17 cellular contexts compared by ENCODE assay signal in the genomic region with DNA sequence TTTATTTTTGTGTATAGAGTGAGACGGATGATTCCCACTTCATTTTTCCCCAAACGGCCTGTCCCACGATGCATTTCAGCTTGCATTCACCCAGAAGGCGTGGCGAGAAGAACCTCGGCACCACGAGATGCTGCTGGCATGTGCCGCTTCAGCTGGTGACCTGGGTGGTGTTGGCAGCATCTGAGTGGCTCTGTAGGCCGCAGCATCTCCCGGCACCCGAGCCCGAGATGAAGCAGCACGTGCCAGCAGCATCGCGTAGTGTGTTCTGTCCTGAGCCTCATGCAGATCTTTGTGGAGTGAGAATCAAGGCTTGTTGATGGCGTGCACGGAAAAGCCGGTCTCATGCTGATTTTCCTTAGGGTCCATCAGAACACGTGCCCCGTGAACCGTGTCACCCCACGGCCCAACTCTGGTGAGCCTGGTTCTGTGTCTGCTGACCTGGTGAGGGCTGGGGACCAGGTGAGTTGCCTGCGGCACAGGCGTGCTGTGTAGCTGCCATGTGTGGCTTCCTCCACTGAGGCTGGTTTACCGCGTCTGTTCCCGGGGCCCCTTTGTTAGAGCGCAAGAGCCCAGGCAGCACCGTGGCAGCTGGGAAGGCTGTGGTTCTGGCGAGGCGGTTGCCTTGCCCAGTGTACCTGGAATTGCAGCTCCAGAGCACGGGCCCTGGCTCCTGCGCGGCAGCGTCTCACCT. TPM values are rescaled to one million over a fixed set of nuclear protein-coding genes. Genes with fewer than 3 reads are reported as not detected.
A peak's percentile ranks its signal among the peaks of the same experiment; 100 is the strongest.
DNase-seq lines count a peak whose midpoint lies in the region; ATAC-seq, FAIRE-seq and TF ChIP-seq lines count a peak whose summit lies in the region.
"Had no signal": no experiment of that assay in that cellular context is flagged by ENCODE, and none has a peak within 500 bp of the region (broad histone marks: within the 10 kb centered on the region; RNA-seq: fewer than 3 reads in every experiment).

No MANE protein-coding gene starts in this region.

- no peak for TF ChIP-seq RAD21 in IMR-90 (IDR thresholded peaks at IDR 0.05; ENCODE audit: low read length)

- CTCF ChIA-PET in IMR-90 (lab: Yijun Ruan, JAX), result interaction anchor here (1.1 kb wide), 1 partner anchor 172 kb away, joined by 3 read pairs; no protein-coding TSS in a partner anchor

- H4K91ac ChIP-seq in IMR-90 (ENCODE audit: insufficient read depth, low read depth, low read length), result no peak overlapping the region; the same call in 1 of the 2 replicates

- DNase-seq in IMR-90, result no peak
- DNase-seq in coronary artery (ENCODE audit: low spot score), result no peak
- peak; percentile 16 to 55 (median 49) for DNase-seq in right cardiac atrium
- DNase-seq in spleen, result peak; percentile 71
- no peak for DNase-seq in C1 segment of cervical spinal cord (lab: John Stamatoyannopoulos, UW)
- DNase-seq in GM19239 (ENCODE audit: insufficient read length, low spot score), result no peak
- no peak for DNase-seq in ascending aorta (ENCODE audit: low spot score in 2 of 2)
- DNase-seq: EL, KG1, NCI-H1092 treated with DMSO at 0.1 percent for 48 hours, NCI-H1694, NCI-H2107, NCI-H446 treated with DMSO at 0.1 percent for 48 hours, NCI-H774, SIG-M5 had no signal

- H3K4me1 ChIP-seq in IMR-90 (ENCODE audit: control insufficient read depth, insufficient read depth, low read length), result peaks cover 18% of the 10 kb centered on the region
- H3K4me1 ChIP-seq in right cardiac atrium (ENCODE audit: control insufficient read depth, insufficient read depth, low read length), result peaks cover 18% of the 10 kb centered on the region
- H3K4me1 ChIP-seq in spleen, result peaks cover 0 to 93% (median 30%) of the 10 kb centered on the region in 6 donors
- H3K4me1 ChIP-seq in ascending aorta, result peaks cover 33 to 58% of the 10 kb centered on the region in 2 donors

- H3K18ac ChIP-seq in IMR-90 (ENCODE audit: low read depth, low read length), result no peak overlapping the region

- no peak for FAIRE-seq in GM19239 (lab: Jason Lieb, UNC)

- intact Hi-C loops in IMR-90 (cut with micrococcal nuclease) (no loop called here), right cardiac atrium (cut with DNase I) (loop anchor here in 1 of 4 donors (10.0 kb wide), 1 partner anchor 58 kb away; no protein-coding TSS in a partner anchor), spleen (cut with DNase I; ENCODE audit: low total_unique reads) (no loop called here), ascending aorta (cut with DNase I) (no loop called here)

- TF ChIP-seq CTCF in IMR-90 (conservative IDR thresholded peaks at IDR 0.05; ENCODE audit: low read depth, low read length), result no peak
- TF ChIP-seq CTCF in coronary artery (IDR thresholded peaks at IDR 0.05), result no peak
- no peak for TF ChIP-seq CTCF in spleen (IDR thresholded peaks at IDR 0.05 in 8 of 11, conservative IDR thresholded peaks at IDR 0.05 in 3 of 11)
- TF ChIP-seq CTCF in ascending aorta (IDR thresholded peaks at IDR 0.05), result no peak

- H2BK5ac ChIP-seq in IMR-90 (ENCODE audit: low read depth, low read length, poor library complexity, severe bottlenecking), result peak overlapping the region; percentile 10

- H3K9ac ChIP-seq in IMR-90 (ENCODE audit: low read depth, low read length), result no peak overlapping the region

- H4K5ac ChIP-seq in IMR-90 (ENCODE audit: low read depth, low read length), result no peak overlapping the region

- H2BK20ac ChIP-seq in IMR-90 (ENCODE audit: low read depth, low read length), result no peak overlapping the region; the same call in 1 of the 2 replicates

- 98% methylated on average over 28 of the region's 35 CpGs; no CpG with 5 or more reads in 1 of the 2 experiments for WGBS in IMR-90 (ENCODE audit: extremely low coverage in 2 of 2, insufficient read length in 1 of 2), 2 experiments
- 95% methylated on average over 35 of the region's 35 CpGs for WGBS in right cardiac atrium
- 89 to 96% (median 93%) methylated on average over 26 to 35 of the region's 35 CpGs for WGBS in spleen, 5 donors

- in situ Hi-C loops in IMR-90 (cut with MboI; ENCODE audit: low sequenced_read_pairs), result no loop called here

- peaks cover 29 to 77% of the 10 kb centered on the region in 2 experiments for H3K79me1 ChIP-seq in IMR-90 (ENCODE audit: low read depth in 1 of 2, low read length in 2 of 2)

- H3K27me3 ChIP-seq in IMR-90 (ENCODE audit: control insufficient read depth, insufficient read depth, low read length), result no peaks in the 10 kb centered on the region
- no peaks in the 10 kb centered on the region for H3K27me3 ChIP-seq in right cardiac atrium (ENCODE audit: control insufficient read depth, insufficient read depth)
- no peaks in the 10 kb centered on the region for H3K27me3 ChIP-seq in spleen (replicated peaks in 1 of 7)
- no peaks in the 10 kb centered on the region for H3K27me3 ChIP-seq in ascending aorta

- peak overlapping the region; percentile 18; the same call in 1 of the 2 replicates for H2AK5ac ChIP-seq in IMR-90 (ENCODE audit: low read depth, low read length)

- H3K4me3 ChIP-seq in IMR-90 (ENCODE audit: insufficient read depth, low read depth, low read length) (no peak overlapping the region), coronary artery (no peak overlapping the region), right cardiac atrium (ENCODE audit: low read length) (no peak overlapping the region), spleen (no peak overlapping the region), ascending aorta (no peak overlapping the region)

- peaks cover 8% of the 10 kb centered on the region; the same call in 1 of the 2 replicates for H3K9me1 ChIP-seq in IMR-90 (ENCODE audit: insufficient read depth, low read length)

- H4K20me1 ChIP-seq in IMR-90 (ENCODE audit: insufficient read depth, low read length), result peaks cover 7% of the 10 kb centered on the region

- no peak overlapping the region for H2AFZ ChIP-seq in IMR-90 (replicated peaks; ENCODE audit: low read length, poor library complexity)

- H2AK9ac ChIP-seq in IMR-90 (replicated peaks; ENCODE audit: low read depth, low read length, poor library complexity), result no peak overlapping the region

- H3K56ac ChIP-seq in IMR-90 (ENCODE audit: extremely low read depth, insufficient read depth, low read length), result no peak overlapping the region

- H3K23ac ChIP-seq in IMR-90 (ENCODE audit: low read depth, low read length), result no peak overlapping the region

- H3K9me3 ChIP-seq in IMR-90 (ENCODE audit: control insufficient read depth, insufficient read depth, low read length) (no peaks in the 10 kb centered on the region), right cardiac atrium (ENCODE audit: control insufficient read depth, low read length) (no peaks in the 10 kb centered on the region), spleen (no peaks in the 10 kb centered on the region), ascending aorta (no peaks in the 10 kb centered on the region)

- H3K36me3 ChIP-seq in IMR-90 (ENCODE audit: control insufficient read depth, insufficient read depth, low read length) (peaks cover 36% of the 10 kb centered on the region), spleen (peaks cover 0 to 99% (median 30%) of the 10 kb centered on the region in 6 donors), ascending aorta (peaks cover 0 to 11% of the 10 kb centered on the region in 2 donors)

- POLR2A ChIA-PET in IMR-90 (lab: Charles Lee; ENCODE audit: unreplicated experiment), result no interaction called here

- H3K27ac ChIP-seq in IMR-90 (ENCODE audit: insufficient read depth, low read length) (no peak overlapping the region), coronary artery (peak overlapping the region; percentile 70 to 95), right cardiac atrium (ENCODE audit: low read length) (no peak overlapping the region), spleen (no peak overlapping the region), ascending aorta (peak overlapping the region in 1 of 2 donors; percentile 6)
- H3K27ac ChIP-seq: C4-2B had no signal

- no peak overlapping the region for H2BK120ac ChIP-seq in IMR-90 (ENCODE audit: low read depth, low read length)

- TF ChIP-seq POLR2A in IMR-90 (IDR thresholded peaks at IDR 0.05; ENCODE audit: low read depth, low read length) (no peak), spleen (IDR thresholded peaks at IDR 0.05) (no peak)

- H3K4ac ChIP-seq in IMR-90 (ENCODE audit: low read depth, low read length), result peak overlapping the region; percentile 35; the same call in 1 of the 2 replicates

- BruUV-seq in IMR-90 (replicated peaks; lab: Mats Ljungman, UMichigan), result no TSS peak

- ATAC-seq in IMR-90 (ENCODE audit: low read depth) (no peak), right cardiac atrium (no peak)
- ATAC-seq: Panc1 had no signal

- H3K14ac ChIP-seq in IMR-90 (replicated peaks; ENCODE audit: low read depth, low read length), result no peak overlapping the region

- no peak overlapping the region for H3K4me2 ChIP-seq in IMR-90 (ENCODE audit: low read depth, low read length)

- dilution Hi-C loops in IMR-90 (cut with HindIII; ENCODE audit: low sequenced_read_pairs, unreplicated experiment), result no loop called here

- no peak overlapping the region for H2BK15ac ChIP-seq in IMR-90 (ENCODE audit: low read depth, low read length)

- H4K8ac ChIP-seq in IMR-90 (ENCODE audit: low read depth in 2 of 2, low read length in 2 of 2), result no peak overlapping the region

TF ChIP-seq in IMR-90, 13 proteins besides CTCF, POLR2A, EP300 and RAD21 (continues in another document):
- TF ChIP-seq CEBPB (IDR thresholded peaks at IDR 0.05; ENCODE audit: low read depth, low read length) (no peak), RCOR1 (IDR thresholded peaks at IDR 0.05; ENCODE audit: insufficient replicate concordance, low read length) (no peak), SMC3 (IDR thresholded peaks at IDR 0.05; ENCODE audit: low read depth, low read length) (no peak), NFE2L2 (IDR thresholded peaks at IDR 0.05; ENCODE audit: low read depth, low read length) (no peak), FOS (IDR thresholded peaks at IDR 0.05; ENCODE audit: low read depth, low read length) (no peak)

RNA-seq across cellular contexts. Expression of a gene that starts 16.7 kb away (rescaled TPM):
- total RNA-seq in IMR-90 (2012; rRNA removed), result 10.4 and 17.5 TPM in 2 replicates
- polyA plus RNA-seq in IMR-90 (2012; rRNA removed), result 21.7 and 27.4 TPM in 2 replicates
- 29.5 and 45.6 TPM in 2 replicates for polyA plus RNA-seq in IMR-90 (2012; cell fraction: cytosol; rRNA removed)
- 26.6 and 28.5 TPM in 2 replicates for polyA plus RNA-seq in IMR-90 (2012; cell fraction: nucleus; rRNA removed; ENCODE audit: low replicate concordance)
- 10 to 100 TPM; 19.2 to 26.5 (median 24.1) TPM for total RNA-seq in right cardiac atrium
- 25.1 TPM for polyA plus RNA-seq in right cardiac atrium
- total RNA-seq in spleen, result 10 to 100 TPM in 6 of 7 donors, 1 to 10 TPM in 1; 6.1 to 30.6 (median 26.4) TPM
- polyA plus RNA-seq in spleen, result 10 to 100 TPM; 16.4 to 35.4 (median 28.5) TPM
- total RNA-seq in ascending aorta, result 0.75 TPM

RNA-seq across cellular contexts. Expression of a gene that starts 35.8 kb away (rescaled TPM):
- total RNA-seq in IMR-90 (2012; rRNA removed) (not detected in 2 replicates), right cardiac atrium (10 to 100 TPM; 19.1 to 46.5 (median 33.7) TPM), spleen (100 to 1,000 TPM; 285 to 754 (median 415) TPM), ascending aorta (65.5 TPM)
- polyA plus RNA-seq in IMR-90 (2012; rRNA removed) (0.14 TPM in 1 of 2 replicates, not detected in the other), right cardiac atrium (11.9 TPM), spleen (100 to 1,000 TPM in 2 of 3 donors, 10 to 100 TPM in 1; 92.1 to 332 (median 250) TPM)
- polyA plus RNA-seq in IMR-90 (2012; cell fraction: cytosol; rRNA removed), result 0.06 and 0.15 TPM in 2 replicates
- polyA plus RNA-seq in IMR-90 (2012; cell fraction: nucleus; rRNA removed; ENCODE audit: low replicate concordance), result 0.07 TPM in 1 of 2 replicates, not detected in the other

Comparison
In these comparisons a context has a peak if more than half of its experiments do, and no peak if none do; other contexts are left out.
1. DNase-seq: peak in right cardiac atrium (3 of 3) and spleen (single experiment); none in IMR-90 (single experiment), coronary artery (single experiment), C1 segment of cervical spinal cord (0 of 14), GM19239 (single experiment) and ascending aorta (0 of 2).
2. H3K27ac ChIP-seq: peak in coronary artery (2 of 2); none in IMR-90 (single experiment), right cardiac atrium (single experiment) and spleen (0 of 8).
3. RNA of a gene that starts 35.8 kb away (total RNA-seq): 285 to 754 TPM in spleen, 65.5 TPM in ascending aorta (single experiment) and 19.1 to 46.5 TPM in right cardiac atrium; not detected in IMR-90; every median in the first group is over 10 times any median in the second.